8 cellular contexts compared by ENCODE assay signal in genomic region chrX:12949927-12950656, GRCh38. TPM values are rescaled to one million over a fixed set of nuclear protein-coding genes. Genes with fewer than 3 reads are reported as not detected.
A peak's percentile ranks its signal among the peaks of the same experiment; 100 is the strongest.
DNase-seq lines count a peak whose midpoint lies in the region; ATAC-seq and TF ChIP-seq lines count a peak whose summit lies in the region.

No MANE protein-coding gene starts in this region.

- intact Hi-C loops in transverse colon (cut with DNase I; ENCODE audit: low total_unique reads), result no loop called here

- peak overlapping the region; percentile 70 to 83 (median 82) for H3K27ac ChIP-seq in transverse colon

- H3K4me3 ChIP-seq in foreskin fibroblast (ENCODE audit: low read depth in 1 of 2, low read length in 2 of 2) (peak overlapping the region; percentile 3 to 22), transverse colon (peak overlapping the region in 1 of 4 donors; percentile 16)

- TF ChIP-seq EP300 in transverse colon (IDR thresholded peaks at IDR 0.05; ENCODE audit: low read depth), result no peak

- TF ChIP-seq POLR2A in transverse colon (IDR thresholded peaks at IDR 0.05), result peak; percentile 43

- H3K9me3 ChIP-seq in transverse colon, result no peaks in the 10 kb centered on the region

- H3K27me3 ChIP-seq in transverse colon, result no peaks in the 10 kb centered on the region

- in situ Hi-C loops in transverse colon (cut with MboI; ENCODE audit: low pct_ligation_motif_present in 1 of 4, low pct_unique_long_range_greater_than_20kb in 1 of 4, low sequenced_read_pairs in 3 of 4), result loop anchor here (10.0 to 25.0 kb wide), 3 partner anchors 535 to 712 kb away; partner anchors contain the start of gene TCEANC (in 2 of the 4)

- 28% methylated on average over 11 of the region's 11 CpGs; no CpG with 5 or more reads in 1 of the 2 donors for WGBS in transverse colon (ENCODE audit: low coverage in 1 of 2), 2 donors

- TF ChIP-seq CTCF in foreskin fibroblast (IDR thresholded peaks at IDR 0.05; ENCODE audit: low read depth, low read length), result no peak
- TF ChIP-seq CTCF in transverse colon (IDR thresholded peaks at IDR 0.05), result no peak

- ATAC-seq in GM18498 (IDR thresholded peaks at IDR 0.05; ENCODE audit: unreplicated experiment) (peak; percentile 55), HG02970 (IDR thresholded peaks at IDR 0.05; ENCODE audit: low FRiP score, unreplicated experiment) (peak; percentile 59)

- H3K4me1 ChIP-seq in transverse colon, result peaks cover 0 to 25% (median 17%) of the 10 kb centered on the region in 4 donors

- peak; percentile 90 for DNase-seq in RPMI7951 (ENCODE audit: low read depth)
- DNase-seq in activated effector memory CD4-positive, alpha-beta T cell treated with Interleukin-2 at 50 U/mL for 16 hours, result peak; percentile 70
- DNase-seq in foreskin fibroblast, result peak; percentile 84 to 91
- DNase-seq in pons (ENCODE audit: low spot score), result peak; percentile 89
- peak; percentile 89 for DNase-seq in transverse colon
- no peak for DNase-seq in D341Med (ENCODE audit: low spot score)

- no peaks in the 10 kb centered on the region for H3K36me3 ChIP-seq in transverse colon

RNA-seq across cellular contexts. Expression of gene TMSB4X, which starts 24.8 kb away (rescaled TPM):
- 3,554 and 3,782 TPM in 2 replicates for total RNA-seq in RPMI7951 (2014; rRNA removed; shearing (Covaris generic))
- 1,000 to 10,000 TPM in 3 of 4 donors, 100 to 1,000 TPM in 1; 680 to 4,578 (median 2,996) TPM for total RNA-seq in transverse colon

RNA-seq across cellular contexts. Expression of gene TLR8, which starts 43.7 kb away (rescaled TPM):
- total RNA-seq in RPMI7951 (2014; rRNA removed; shearing (Covaris generic)), result not detected in 2 replicates
- total RNA-seq in transverse colon, result 1 to 10 TPM in 1 of 4 donors, under 1 TPM in 2, not detected in 1; 0.37 to 1.3 (median 0.82) TPM
